ENCODE assay signal across 22 cellular contexts in genomic region chr6:113205563-113205962, GRCh38.
"Had no signal": no experiment of that assay in that cellular context is flagged by ENCODE, and none has a peak within 500 bp of the region (broad histone marks: within the 10 kb centered on the region; RNA-seq: fewer than 3 reads in every experiment).

No MANE protein-coding gene starts in this region.

- H3K4me1 Mint-ChIP-seq: naive thymus-derived CD8-positive, alpha-beta T cell; stimulated activated effector memory CD8-positive, alpha-beta T cell treated with anti-CD3 and anti-CD28 coated beads, Interleukin-12 subunit alpha, Interleukin-12 subunit beta, amount 100 ng/mL, for 72 hours had no signal

- H3K27me3 ChIP-seq: esophagus squamous epithelium, foreskin keratinocyte, neutrophil, ovary, right atrium auricular region, sigmoid colon, tibial artery, upper lobe of right lung, vagina had no signal

- H3K27ac Mint-ChIP-seq: naive thymus-derived CD8-positive, alpha-beta T cell; stimulated activated effector memory CD8-positive, alpha-beta T cell treated with anti-CD3 and anti-CD28 coated beads, Interleukin-12 subunit alpha, Interleukin-12 subunit beta, amount 100 ng/mL, for 72 hours; stimulated activated naive CD8-positive, alpha-beta T cell treated with anti-CD3 and anti-CD28 coated beads, Interleukin-15, Interleukin-2, amounts not matched to agents 100 ng/mL and 50 ng/mL, for 24 hours had no signal

- DNase-seq: dermis blood vessel endothelial cell; esophagus squamous epithelium; foreskin keratinocyte; head of caudate nucleus; hippocampal formation; left colon; left ventricle myocardium superior; mesenchymal stem cell; naive thymus-derived CD8-positive, alpha-beta T cell; ovary; sigmoid colon; small intestine; stimulated activated CD4-positive, alpha-beta T cell treated with anti-CD3 and anti-CD28 coated beads, Interleukin-4, amount 100 ng/mL, for 1 hour; stimulated activated CD8-positive, alpha-beta memory T cell treated with anti-CD3 and anti-CD28 coated beads, Interleukin-4, amount 100 ng/mL, for 48 hours; tibial artery; upper lobe of right lung had no signal

- H3K9me3 Mint-ChIP-seq: stimulated activated naive CD8-positive, alpha-beta T cell treated with anti-CD3 and anti-CD28 coated beads, Interleukin-15, Interleukin-2, amounts not matched to agents 100 ng/mL and 50 ng/mL, for 24 hours had no signal

- H3K4me1 ChIP-seq: esophagus squamous epithelium, foreskin keratinocyte, right atrium auricular region, sigmoid colon, tibial artery, upper lobe of right lung, vagina had no signal

- H3K27me3 Mint-ChIP-seq: naive thymus-derived CD8-positive, alpha-beta T cell; stimulated activated naive CD8-positive, alpha-beta T cell treated with anti-CD3 and anti-CD28 coated beads, Interleukin-15, Interleukin-2, amounts not matched to agents 100 ng/mL and 50 ng/mL, for 24 hours had no signal

- H3K4me3 Mint-ChIP-seq: naive thymus-derived CD8-positive, alpha-beta T cell; stimulated activated effector memory CD8-positive, alpha-beta T cell treated with anti-CD3 and anti-CD28 coated beads, Interleukin-12 subunit alpha, Interleukin-12 subunit beta, amount 100 ng/mL, for 72 hours; stimulated activated naive CD8-positive, alpha-beta T cell treated with anti-CD3 and anti-CD28 coated beads, Interleukin-15, Interleukin-2, amounts not matched to agents 100 ng/mL and 50 ng/mL, for 24 hours had no signal

- ATAC-seq: foreskin keratinocyte; left colon; left ventricle myocardium superior; naive thymus-derived CD8-positive, alpha-beta T cell; stimulated activated effector memory CD8-positive, alpha-beta T cell treated with anti-CD3 and anti-CD28 coated beads, Interleukin-12 subunit alpha, Interleukin-12 subunit beta, amount 100 ng/mL, for 72 hours; upper lobe of right lung had no signal

- H3K36me3 Mint-ChIP-seq: naive thymus-derived CD8-positive, alpha-beta T cell; stimulated activated effector memory CD8-positive, alpha-beta T cell treated with anti-CD3 and anti-CD28 coated beads, Interleukin-12 subunit alpha, Interleukin-12 subunit beta, amount 100 ng/mL, for 72 hours had no signal

- H3K27ac ChIP-seq: esophagus squamous epithelium, foreskin keratinocyte, neutrophil, ovary, right atrium auricular region, sigmoid colon, tibial artery, upper lobe of right lung, vagina had no signal

- H3K9me3 ChIP-seq: esophagus squamous epithelium, neutrophil, ovary, right atrium auricular region, sigmoid colon, tibial artery, upper lobe of right lung, vagina had no signal

- H3K4me3 ChIP-seq: esophagus squamous epithelium, lung, ovary, right atrium auricular region, sigmoid colon, tibial artery, upper lobe of right lung, vagina had no signal

- H3K36me3 ChIP-seq: esophagus squamous epithelium, neutrophil, ovary, right atrium auricular region, sigmoid colon, tibial artery, upper lobe of right lung, vagina had no signal
